In genomic region chr1:94501426-94501825, GRCh38 we compare ENCODE assay signal across 26 cellular contexts. TPM values are rescaled to one million over a fixed set of nuclear protein-coding genes. Genes with fewer than 3 reads are reported as not detected.
"Had no signal": no experiment of that assay in that cellular context is flagged by ENCODE, and none has a peak within 500 bp of the region (broad histone marks: within the 10 kb centered on the region; RNA-seq: fewer than 3 reads in every experiment).

No MANE protein-coding gene starts in this region.

- DNase-seq: nephron progenitor cell; nucleus accumbens; pancreas; retina; right cardiac atrium; right lobe of liver; sigmoid colon; small intestine; stimulated activated CD4-positive, alpha-beta T cell treated with anti-CD3 and anti-CD28 coated beads, Interleukin-15, amount 100 ng/mL, for 24 hours; stimulated activated CD4-positive, alpha-beta T cell treated with anti-CD3 and anti-CD28 coated beads, Interleukin-2, amount 100 ng/mL, for 24 hours; stimulated activated CD4-positive, alpha-beta T cell treated with anti-CD3 and anti-CD28 coated beads, Interleukin-2, amount 100 ng/mL, for 48 hours; stimulated activated CD4-positive, alpha-beta T cell treated with anti-CD3 and anti-CD28 coated beads, Interleukin-4, amount 100 ng/mL, for 24 hours; stimulated activated naive B cell treated with anti-CD40 and anti-IgM and Interleukin-4, amounts not matched to agents 10 μg/mL and 1 μg/mL and 100 μg/mL, for 72 hours; stimulated activated naive CD4-positive, alpha-beta T cell treated with Interleukin-2 at 50 U/mL for 16 hours; stomach; thyroid gland; trophoblast cell; upper lobe of left lung had no signal

- H3K27me3 ChIP-seq: neutrophil, pancreas, right lobe of liver, sigmoid colon, stomach, thyroid gland, tibial nerve, upper lobe of left lung, vagina had no signal

- H3K9me3 ChIP-seq: neutrophil, pancreas, prostate gland, right lobe of liver, sigmoid colon, stomach, thoracic aorta, thyroid gland, tibial nerve, upper lobe of left lung, vagina had no signal

- H3K27ac ChIP-seq: neutrophil, pancreas, prostate gland, right lobe of liver, sigmoid colon, stomach, thoracic aorta, thyroid gland, tibial nerve, upper lobe of left lung, vagina had no signal

- H3K36me3 ChIP-seq: prostate gland had no signal

- H3K4me3 ChIP-seq: pancreas, prostate gland, right lobe of liver, sigmoid colon, stomach, thoracic aorta, thyroid gland, tibial nerve, upper lobe of left lung, vagina had no signal

- H3K4me1 ChIP-seq: pancreas, prostate gland, right lobe of liver, sigmoid colon, stomach, thyroid gland, tibial nerve, upper lobe of left lung, vagina had no signal

- FAIRE-seq: pancreas, small intestine, urothelium cell line had no signal

- ATAC-seq: natural killer cell treated with Interleukin-12 subunit alpha and Interleukin-12 subunit beta and Interleukin-15 and Interleukin-18, amount 100 ng/mL, for 72 hours; pancreas; right lobe of liver; stimulated activated effector memory CD8-positive, alpha-beta T cell treated with anti-CD3 and anti-CD28 coated beads, Interleukin-12 subunit alpha, Interleukin-12 subunit beta, amount 100 ng/mL, for 72 hours; stimulated activated naive B cell treated with anti-CD40 and anti-IgM and Interleukin-4, amounts not matched to agents 10 μg/mL and 1 μg/mL and 100 μg/mL, for 72 hours had no signal

RNA-seq across cellular contexts. Expression of gene F3, which starts 40.1 kb away (rescaled TPM):
- total RNA-seq: natural killer cell treated with Interleukin-12 subunit alpha and Interleukin-12 subunit beta and Interleukin-15 and Interleukin-18, amount 100 ng/mL, for 72 hours had no signal
